ENCODE assay signal across 1 cellular context in genomic region chr1:41109316-41110263, GRCh38.
TF ChIP-seq lines count a peak whose summit lies in the region.

No MANE protein-coding gene starts in this region.

TF ChIP-seq in K562, 482 proteins besides CTCF, POLR2A, EP300 and RAD21 (continued from another document and continues in another):
- TF ChIP-seq, protein P1, sequence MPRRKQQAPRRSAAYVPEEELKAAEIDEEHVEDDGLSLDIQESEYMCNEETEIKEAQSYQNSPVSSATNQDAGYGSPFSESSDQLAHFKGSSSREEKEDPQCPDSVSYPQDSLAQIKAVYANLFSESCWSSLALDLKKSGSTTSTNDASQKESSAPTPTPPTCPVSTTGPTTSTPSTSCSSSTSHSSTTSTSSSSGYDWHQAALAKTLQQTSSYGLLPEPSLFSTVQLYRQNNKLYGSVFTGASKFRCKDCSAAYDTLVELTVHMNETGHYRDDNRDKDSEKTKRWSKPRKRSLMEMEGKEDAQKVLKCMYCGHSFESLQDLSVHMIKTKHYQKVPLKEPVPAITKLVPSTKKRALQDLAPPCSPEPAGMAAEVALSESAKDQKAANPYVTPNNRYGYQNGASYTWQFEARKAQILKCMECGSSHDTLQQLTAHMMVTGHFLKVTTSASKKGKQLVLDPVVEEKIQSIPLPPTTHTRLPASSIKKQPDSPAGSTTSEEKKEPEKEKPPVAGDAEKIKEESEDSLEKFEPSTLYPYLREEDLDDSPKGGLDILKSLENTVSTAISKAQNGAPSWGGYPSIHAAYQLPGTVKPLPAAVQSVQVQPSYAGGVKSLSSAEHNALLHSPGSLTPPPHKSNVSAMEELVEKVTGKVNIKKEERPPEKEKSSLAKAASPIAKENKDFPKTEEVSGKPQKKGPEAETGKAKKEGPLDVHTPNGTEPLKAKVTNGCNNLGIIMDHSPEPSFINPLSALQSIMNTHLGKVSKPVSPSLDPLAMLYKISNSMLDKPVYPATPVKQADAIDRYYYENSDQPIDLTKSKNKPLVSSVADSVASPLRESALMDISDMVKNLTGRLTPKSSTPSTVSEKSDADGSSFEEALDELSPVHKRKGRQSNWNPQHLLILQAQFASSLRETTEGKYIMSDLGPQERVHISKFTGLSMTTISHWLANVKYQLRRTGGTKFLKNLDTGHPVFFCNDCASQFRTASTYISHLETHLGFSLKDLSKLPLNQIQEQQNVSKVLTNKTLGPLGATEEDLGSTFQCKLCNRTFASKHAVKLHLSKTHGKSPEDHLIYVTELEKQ (CRISPR knock-in tag; IDR thresholded peaks at IDR 0.05): no peak
- TF ChIP-seq NFIC (IDR thresholded peaks at IDR 0.05): peak; percentile 40; the same call in 1 of the 2 replicates
- TF ChIP-seq ELK1 (CRISPR knock-in tag; IDR thresholded peaks at IDR 0.05): no peak
- no peak for TF ChIP-seq ZNF766 (CRISPR knock-in tag; conservative IDR thresholded peaks at IDR 0.05)
- peak; percentile 65; the same call in 1 of the 2 replicates for TF ChIP-seq SOX6 (IDR thresholded peaks at IDR 0.05)
- TF ChIP-seq HMGN3 (IDR thresholded peaks at IDR 0.05; ENCODE audit: borderline replicate concordance, extremely low read depth, insufficient read length, low read depth, low read length): no peak
- TF ChIP-seq POLR2AphosphoS5 (IDR thresholded peaks at IDR 0.05; ENCODE audit: control insufficient read depth, insufficient read depth, low read depth, low read length): no peak
- TF ChIP-seq HBP1 (CRISPR knock-in tag; IDR thresholded peaks at IDR 0.05): no peak
- peak in 1 of 2 experiments; percentile 11; a peak in 1 of 4 replicates for TF ChIP-seq MAZ (CRISPR knock-in tag; conservative IDR thresholded peaks at IDR 0.05 in 1 of 2, IDR thresholded peaks at IDR 0.05 in 1 of 2)
- no peak for TF ChIP-seq NCOA6 (IDR thresholded peaks at IDR 0.05)
- TF ChIP-seq SMAD1 (IDR thresholded peaks at IDR 0.05; ENCODE audit: low read depth, low read length, partially characterized antibody): no peak
- TF ChIP-seq ARNT (IDR thresholded peaks at IDR 0.05): peak in 1 of 2 experiments; percentile 98; a peak in 2 of 4 replicates
- TF ChIP-seq ZNF263 (CRISPR knock-in tag; IDR thresholded peaks at IDR 0.05; ENCODE audit: borderline replicate concordance): no peak
- TF ChIP-seq ZNF764 (CRISPR knock-in tag; IDR thresholded peaks at IDR 0.05; ENCODE audit: low read depth): no peak
- TF ChIP-seq FIP1L1 (IDR thresholded peaks at IDR 0.05; ENCODE audit: low read depth, low read length, poor library complexity, severe bottlenecking): no peak
- TF ChIP-seq STAG1 (CRISPR knock-in tag; IDR thresholded peaks at IDR 0.05; ENCODE audit: borderline replicate concordance): no peak
- TF ChIP-seq TSC22D4 (tag; IDR thresholded peaks at IDR 0.05): no peak; the same call in 1 of the 2 replicates
- peak; percentile 66 for TF ChIP-seq FOS (IDR thresholded peaks at IDR 0.05; ENCODE audit: extremely low read depth, insufficient read length)
- no peak for TF ChIP-seq SMAD4 (CRISPR knock-in tag; conservative IDR thresholded peaks at IDR 0.05)
- no peak for TF ChIP-seq CGGBP1 (CRISPR knock-in tag; IDR thresholded peaks at IDR 0.05)
- no peak for TF ChIP-seq CLOCK (CRISPR knock-in tag; IDR thresholded peaks at IDR 0.05; ENCODE audit: borderline replicate concordance)
- TF ChIP-seq CHD2 (IDR thresholded peaks at IDR 0.05; ENCODE audit: low read depth, low read length): no peak
- no peak for TF ChIP-seq CEBPZ (IDR thresholded peaks at IDR 0.05; ENCODE audit: borderline replicate concordance, low read depth, low read length)
- no peak for TF ChIP-seq ESRRB (CRISPR knock-in tag; IDR thresholded peaks at IDR 0.05; ENCODE audit: borderline replicate concordance)
- TF ChIP-seq MAFF (IDR thresholded peaks at IDR 0.05; ENCODE audit: low read length): no peak; the same call in 1 of the 2 replicates
- no peak for TF ChIP-seq SRF (CRISPR knock-in tag; IDR thresholded peaks at IDR 0.05)
- no peak for TF ChIP-seq CREBBP (IDR thresholded peaks at IDR 0.05; ENCODE audit: low read depth, low read length)
- no peak for TF ChIP-seq POU5F1 (IDR thresholded peaks at IDR 0.05; ENCODE audit: borderline replicate concordance, low read depth, low read length, partially characterized antibody)
- no peak for TF ChIP-seq ZNF280A (IDR thresholded peaks at IDR 0.05; ENCODE audit: low read depth, partially characterized antibody)
- no peak for TF ChIP-seq RFX7 (CRISPR knock-in tag; IDR thresholded peaks at IDR 0.05)
- no peak for TF ChIP-seq ZNF143 (CRISPR knock-in tag; IDR thresholded peaks at IDR 0.05)
- peak; percentile 37 to 66; a peak in 2 of 4 replicates for TF ChIP-seq KDM1A (IDR thresholded peaks at IDR 0.05)
- TF ChIP-seq SAP30 (IDR thresholded peaks at IDR 0.05; ENCODE audit: borderline replicate concordance, insufficient read depth, low read depth, low read length, poor library complexity, severe bottlenecking): no peak
- TF ChIP-seq C11orf30 (IDR thresholded peaks at IDR 0.05; ENCODE audit: low read depth): peak; percentile 71
- TF ChIP-seq KLF6 (CRISPR knock-in tag; IDR thresholded peaks at IDR 0.05; ENCODE audit: borderline replicate concordance): no peak
- no peak for TF ChIP-seq MCM5 (IDR thresholded peaks at IDR 0.05; ENCODE audit: low read depth)
- TF ChIP-seq ZNF511 (CRISPR knock-in tag; IDR thresholded peaks at IDR 0.05): no peak
- no peak for TF ChIP-seq SREBF2 (CRISPR knock-in tag; IDR thresholded peaks at IDR 0.05)
- no peak for TF ChIP-seq CXXC5 (CRISPR knock-in tag; IDR thresholded peaks at IDR 0.05)
- no peak for TF ChIP-seq NCOA4 (IDR thresholded peaks at IDR 0.05; ENCODE audit: partially characterized antibody)
- no peak for TF ChIP-seq ZNF518B (CRISPR knock-in tag; IDR thresholded peaks at IDR 0.05)
- TF ChIP-seq ZNF174 (CRISPR knock-in tag; IDR thresholded peaks at IDR 0.05): no peak
- peak; percentile 30; the same call in 1 of the 2 replicates for TF ChIP-seq LEF1 (IDR thresholded peaks at IDR 0.05)
- TF ChIP-seq EHMT2 (IDR thresholded peaks at IDR 0.05): no peak
- TF ChIP-seq DPF2 (IDR thresholded peaks at IDR 0.05): peak; percentile 94
- no peak for TF ChIP-seq BRF1 (IDR thresholded peaks at IDR 0.05; ENCODE audit: borderline replicate concordance, extremely low read depth, insufficient read length)
- no peak for TF ChIP-seq USF2 (CRISPR knock-in tag; IDR thresholded peaks at IDR 0.05)
- no peak for TF ChIP-seq ZNF232 (CRISPR knock-in tag; IDR thresholded peaks at IDR 0.05)
- TF ChIP-seq ZNF57 (CRISPR knock-in tag; IDR thresholded peaks at IDR 0.05): no peak
